ENCODE assay signal across 1 cellular context in genomic region chr1:6148497-6149241, GRCh38.
TF ChIP-seq lines count a peak whose summit lies in the region.

No MANE protein-coding gene starts in this region.

TF ChIP-seq in K562, 482 proteins besides CTCF, POLR2A, EP300 and RAD21 (continued from another document):
- TF ChIP-seq USF2 (CRISPR knock-in tag; IDR thresholded peaks at IDR 0.05): peak; percentile 54; the same call in 1 of the 2 replicates
- TF ChIP-seq, protein P1, sequence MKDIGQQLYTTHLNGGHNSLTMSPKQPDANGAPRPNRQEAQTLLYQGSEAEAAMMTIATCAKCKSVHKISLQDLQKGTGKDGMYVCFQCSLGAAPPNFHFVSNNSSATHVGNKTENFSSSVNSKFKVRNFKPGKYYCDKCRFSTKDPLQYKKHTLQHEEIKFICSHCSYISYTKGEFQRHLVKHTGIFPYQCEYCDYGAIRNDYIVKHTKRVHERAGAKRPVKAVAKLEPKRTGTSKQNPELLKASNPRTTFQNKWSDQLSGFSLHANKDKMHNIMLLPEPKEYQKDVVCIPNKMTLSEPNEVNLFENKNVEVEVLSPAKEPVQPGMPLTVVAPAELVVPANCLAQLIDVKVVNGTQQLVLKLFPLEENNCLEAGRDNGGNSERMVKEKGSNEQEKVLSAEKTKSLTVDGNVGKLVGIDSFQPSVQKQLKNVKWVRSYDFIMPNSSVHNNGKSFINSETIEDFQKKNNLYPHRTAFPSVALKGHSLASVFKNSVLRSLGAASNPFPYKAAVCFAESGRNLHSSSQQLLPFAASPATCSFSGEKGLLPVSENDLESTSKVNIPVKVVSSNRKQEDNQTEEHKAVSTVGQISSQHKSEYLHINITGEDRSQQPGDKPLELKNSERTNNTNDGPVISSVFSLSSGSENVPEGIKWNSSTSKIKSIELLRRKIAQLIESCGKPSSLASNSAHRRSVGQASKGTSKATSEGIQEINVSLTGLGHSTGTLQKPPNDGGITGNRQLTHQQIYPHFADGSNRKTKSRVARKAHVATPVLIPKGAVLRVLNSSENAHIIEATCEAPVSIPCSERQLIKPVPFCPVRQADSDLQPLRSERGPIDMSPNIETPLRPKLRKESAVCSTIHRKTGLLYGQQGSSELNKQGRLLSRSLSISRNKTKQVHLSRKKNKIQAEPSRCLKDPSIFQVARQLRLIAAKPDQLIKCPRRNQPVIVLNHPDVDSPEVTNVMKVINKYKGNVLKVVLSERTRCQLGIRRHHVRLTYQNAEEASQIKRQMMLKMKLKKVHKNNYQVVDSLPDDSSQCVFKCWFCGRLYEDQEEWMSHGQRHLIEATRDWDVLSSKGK (CRISPR knock-in tag; IDR thresholded peaks at IDR 0.05): no peak
- TF ChIP-seq BDP1 (IDR thresholded peaks at IDR 0.05; ENCODE audit: insufficient read depth, insufficient read length): no peak
- TF ChIP-seq CREBBP (IDR thresholded peaks at IDR 0.05; ENCODE audit: low read depth, low read length): no peak
- 0 out of 2 replicates have a peak, but pooled peaks have one; percentile 23 for TF ChIP-seq RBFOX2 (IDR thresholded peaks at IDR 0.05; ENCODE audit: low read depth, low read length)
- peak; percentile 47 for TF ChIP-seq MYC (IDR thresholded peaks at IDR 0.05; ENCODE audit: low read depth, low read length)
- no peak for TF ChIP-seq MYC (CRISPR knock-in tag; IDR thresholded peaks at IDR 0.05; ENCODE audit: borderline replicate concordance, low read depth)
- TF ChIP-seq FOXP1 (CRISPR knock-in tag; IDR thresholded peaks at IDR 0.05): 0 out of 2 replicates have a peak, but pooled peaks have one; percentile 54
- TF ChIP-seq VEZF1 (CRISPR knock-in tag; IDR thresholded peaks at IDR 0.05): peak; percentile 51
- TF ChIP-seq, protein P2, sequence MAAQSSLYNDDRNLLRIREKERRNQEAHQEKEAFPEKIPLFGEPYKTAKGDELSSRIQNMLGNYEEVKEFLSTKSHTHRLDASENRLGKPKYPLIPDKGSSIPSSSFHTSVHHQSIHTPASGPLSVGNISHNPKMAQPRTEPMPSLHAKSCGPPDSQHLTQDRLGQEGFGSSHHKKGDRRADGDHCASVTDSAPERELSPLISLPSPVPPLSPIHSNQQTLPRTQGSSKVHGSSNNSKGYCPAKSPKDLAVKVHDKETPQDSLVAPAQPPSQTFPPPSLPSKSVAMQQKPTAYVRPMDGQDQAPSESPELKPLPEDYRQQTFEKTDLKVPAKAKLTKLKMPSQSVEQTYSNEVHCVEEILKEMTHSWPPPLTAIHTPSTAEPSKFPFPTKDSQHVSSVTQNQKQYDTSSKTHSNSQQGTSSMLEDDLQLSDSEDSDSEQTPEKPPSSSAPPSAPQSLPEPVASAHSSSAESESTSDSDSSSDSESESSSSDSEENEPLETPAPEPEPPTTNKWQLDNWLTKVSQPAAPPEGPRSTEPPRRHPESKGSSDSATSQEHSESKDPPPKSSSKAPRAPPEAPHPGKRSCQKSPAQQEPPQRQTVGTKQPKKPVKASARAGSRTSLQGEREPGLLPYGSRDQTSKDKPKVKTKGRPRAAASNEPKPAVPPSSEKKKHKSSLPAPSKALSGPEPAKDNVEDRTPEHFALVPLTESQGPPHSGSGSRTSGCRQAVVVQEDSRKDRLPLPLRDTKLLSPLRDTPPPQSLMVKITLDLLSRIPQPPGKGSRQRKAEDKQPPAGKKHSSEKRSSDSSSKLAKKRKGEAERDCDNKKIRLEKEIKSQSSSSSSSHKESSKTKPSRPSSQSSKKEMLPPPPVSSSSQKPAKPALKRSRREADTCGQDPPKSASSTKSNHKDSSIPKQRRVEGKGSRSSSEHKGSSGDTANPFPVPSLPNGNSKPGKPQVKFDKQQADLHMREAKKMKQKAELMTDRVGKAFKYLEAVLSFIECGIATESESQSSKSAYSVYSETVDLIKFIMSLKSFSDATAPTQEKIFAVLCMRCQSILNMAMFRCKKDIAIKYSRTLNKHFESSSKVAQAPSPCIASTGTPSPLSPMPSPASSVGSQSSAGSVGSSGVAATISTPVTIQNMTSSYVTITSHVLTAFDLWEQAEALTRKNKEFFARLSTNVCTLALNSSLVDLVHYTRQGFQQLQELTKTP (IDR thresholded peaks at IDR 0.05; ENCODE audit: low read depth in 1 of 2, partially characterized antibody in 2 of 2): no peak
- TF ChIP-seq NRF1 (conservative IDR thresholded peaks at IDR 0.05 in 1 of 2, IDR thresholded peaks at IDR 0.05 in 1 of 2): peak in 1 of 2 experiments; percentile 46; a peak in 2 of 4 replicates
- TF ChIP-seq, protein P3, sequence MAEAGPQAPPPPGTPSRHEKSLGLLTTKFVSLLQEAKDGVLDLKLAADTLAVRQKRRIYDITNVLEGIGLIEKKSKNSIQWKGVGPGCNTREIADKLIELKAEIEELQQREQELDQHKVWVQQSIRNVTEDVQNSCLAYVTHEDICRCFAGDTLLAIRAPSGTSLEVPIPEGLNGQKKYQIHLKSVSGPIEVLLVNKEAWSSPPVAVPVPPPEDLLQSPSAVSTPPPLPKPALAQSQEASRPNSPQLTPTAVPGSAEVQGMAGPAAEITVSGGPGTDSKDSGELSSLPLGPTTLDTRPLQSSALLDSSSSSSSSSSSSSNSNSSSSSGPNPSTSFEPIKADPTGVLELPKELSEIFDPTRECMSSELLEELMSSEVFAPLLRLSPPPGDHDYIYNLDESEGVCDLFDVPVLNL (CRISPR knock-in tag; IDR thresholded peaks at IDR 0.05; ENCODE audit: low read depth): 0 out of 2 replicates have a peak, but pooled peaks have one; percentile 62
- no peak for TF ChIP-seq TAF9B (IDR thresholded peaks at IDR 0.05; ENCODE audit: partially characterized antibody)
- TF ChIP-seq MAX (CRISPR knock-in tag; IDR thresholded peaks at IDR 0.05): peak; percentile 89
- TF ChIP-seq POLR2AphosphoS2 (IDR thresholded peaks at IDR 0.05; ENCODE audit: low read length): no peak
- no peak for TF ChIP-seq NR2C1 (IDR thresholded peaks at IDR 0.05)
- TF ChIP-seq NR2C1 (tag; IDR thresholded peaks at IDR 0.05): no peak
- peak; percentile 44 for TF ChIP-seq MEIS2 (IDR thresholded peaks at IDR 0.05; ENCODE audit: partially characterized antibody)
- TF ChIP-seq, protein P4, sequence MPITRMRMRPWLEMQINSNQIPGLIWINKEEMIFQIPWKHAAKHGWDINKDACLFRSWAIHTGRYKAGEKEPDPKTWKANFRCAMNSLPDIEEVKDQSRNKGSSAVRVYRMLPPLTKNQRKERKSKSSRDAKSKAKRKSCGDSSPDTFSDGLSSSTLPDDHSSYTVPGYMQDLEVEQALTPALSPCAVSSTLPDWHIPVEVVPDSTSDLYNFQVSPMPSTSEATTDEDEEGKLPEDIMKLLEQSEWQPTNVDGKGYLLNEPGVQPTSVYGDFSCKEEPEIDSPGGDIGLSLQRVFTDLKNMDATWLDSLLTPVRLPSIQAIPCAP (CRISPR knock-in tag; IDR thresholded peaks at IDR 0.05; ENCODE audit: borderline replicate concordance): no peak
- TF ChIP-seq BCOR (IDR thresholded peaks at IDR 0.05): 0 out of 2 replicates have a peak, but pooled peaks have one; percentile 8
TF ChIP-seq in K562: peak in this region for 28.
